Comparison of ENCODE assay signal across 8 cellular contexts in genomic region chr10:70549962-70550845, GRCh38. TPM values are rescaled to one million over a fixed set of nuclear protein-coding genes. Genes with fewer than 3 reads are reported as not detected.
DNase-seq lines count a peak whose midpoint lies in the region; ATAC-seq and TF ChIP-seq lines count a peak whose summit lies in the region.

No MANE protein-coding gene starts in this region.

- ATAC-seq in activated B cell treated with CpG ODN at 0.5 μM for 24 hours (ENCODE audit: low read depth) (peak; percentile 75), GM18870 (IDR thresholded peaks at IDR 0.05; ENCODE audit: unreplicated experiment) (no peak)

- no peak overlapping the region for H3K4me3 ChIP-seq in cardiac fibroblast (replicated peaks in 1 of 2; ENCODE audit: low read depth in 2 of 2, low read length in 2 of 2)

- CTCF ChIA-PET in activated B cell treated with CpG ODN at 0.5 μM for 24 hours (lab: Charles Lee), result interaction anchor here (0.9 to 3.5 kb wide), 10 partner anchors 9 to 334 kb away, joined by 3 to 21 read pairs (median 4); no protein-coding TSS in a partner anchor

- peaks cover 15% of the 10 kb centered on the region for H3K36me3 Mint-ChIP-seq in activated B cell treated with CpG ODN at 0.5 μM for 24 hours (ENCODE audit: low read depth)

- no peaks in the 10 kb centered on the region for H3K4me1 Mint-ChIP-seq in activated B cell treated with CpG ODN at 0.5 μM for 24 hours

- peak; percentile 78 for DNase-seq in 8988T
- peak; percentile 85 for DNase-seq in GM13977 (ENCODE audit: low spot score)
- peak; percentile 51 for DNase-seq in NCI-H146 (lab: John Stamatoyannopoulos, UW)
- DNase-seq in activated B cell treated with CpG ODN at 0.5 μM for 24 hours, result peak; percentile 58
- DNase-seq in cardiac fibroblast (ENCODE audit: low read depth in 2 of 2), result peak; percentile 71 to 73
- peak; percentile 64 for DNase-seq in kidney tubule cell (ENCODE audit: low spot score)
- DNase-seq in stimulated activated CD4-positive, alpha-beta T cell treated with anti-CD3 and anti-CD28 coated beads, Interleukin-4, amount 100 ng/mL, for 4 hours, result peak; percentile 60 to 66

- intact Hi-C loops in activated B cell treated with CpG ODN at 0.5 μM for 24 hours (cut with micrococcal nuclease), result loop anchor here (1.0 to 5.0 kb wide), 4 partner anchors 209 to 737 kb away; partner anchors contain the start of gene SGPL1

- in situ Hi-C loops in GM13977 (cut with MboI; ENCODE audit: low pct_unique_long_range_greater_than_20kb, low sequenced_read_pairs, unreplicated experiment), result loop anchor here (5.0 to 25.0 kb wide), 2 partner anchors 212 to 337 kb away; partner anchors contain the start of gene PCBD1

- no peak overlapping the region for H3K27ac Mint-ChIP-seq in activated B cell treated with CpG ODN at 0.5 μM for 24 hours

- no peak overlapping the region for H3K4me3 Mint-ChIP-seq in activated B cell treated with CpG ODN at 0.5 μM for 24 hours

- peak; percentile 83 for TF ChIP-seq CTCF in GM13977 (IDR thresholded peaks at IDR 0.05; ENCODE audit: extremely low read depth, insufficient read depth, missing control alignments)
- TF ChIP-seq CTCF in activated B cell treated with CpG ODN at 0.5 μM for 24 hours (IDR thresholded peaks at IDR 0.05), result no peak
- TF ChIP-seq CTCF in cardiac fibroblast (IDR thresholded peaks at IDR 0.05; ENCODE audit: low read depth, low read length), result peak; percentile 84

- H3K27me3 Mint-ChIP-seq in activated B cell treated with CpG ODN at 0.5 μM for 24 hours, result no peaks in the 10 kb centered on the region

- POLR2A ChIA-PET in activated B cell treated with CpG ODN at 0.5 μM for 24 hours (lab: Charles Lee), result no interaction called here

- no peaks in the 10 kb centered on the region for H3K9me3 Mint-ChIP-seq in activated B cell treated with CpG ODN at 0.5 μM for 24 hours

RNA-seq across cellular contexts. Expression of gene PRF1, which starts 52.3 kb away (rescaled TPM):
- 0.53 and 0.61 TPM in 2 replicates for total RNA-seq in activated B cell treated with CpG ODN at 0.5 μM for 24 hours
